21 cellular contexts compared by ENCODE assay signal in the genomic region with DNA sequence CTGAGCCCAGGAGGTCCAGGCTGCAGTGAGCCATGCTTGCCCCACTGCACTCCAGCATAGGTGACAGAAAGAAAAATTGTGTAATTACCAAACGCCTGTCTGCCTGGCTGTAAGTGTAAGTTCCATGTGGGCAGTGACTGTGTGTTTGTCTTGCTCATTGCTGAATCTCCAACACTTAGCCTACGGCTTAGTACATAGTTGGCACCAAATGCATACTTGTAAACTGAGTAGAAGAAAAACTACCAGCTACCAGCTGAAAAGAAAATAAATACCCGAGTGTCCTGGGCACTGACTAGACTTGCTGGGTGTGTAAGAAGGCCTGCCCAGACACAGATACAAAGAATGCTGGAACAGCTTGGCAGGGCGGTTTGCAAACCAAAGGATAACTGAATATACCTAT.
"Had no signal": no experiment of that assay in that cellular context is flagged by ENCODE, and none has a peak within 500 bp of the region (broad histone marks: within the 10 kb centered on the region; RNA-seq: fewer than 3 reads in every experiment).

No MANE protein-coding gene starts in this region.

- H3K4me3 ChIP-seq: ascending aorta, pancreas, right atrium auricular region, vagina had no signal

- FAIRE-seq: endothelial cell of umbilical vein, kidney, pancreas, TTC549 had no signal

- ATAC-seq: left colon; naive thymus-derived CD4-positive, alpha-beta T cell; pancreas had no signal

- H3K27me3 ChIP-seq: ascending aorta, pancreas, right atrium auricular region, vagina had no signal

- DNase-seq: activated CD4-positive, alpha-beta T cell treated with anti-CD3 and anti-CD28 coated beads for 48 hours; activated CD4-positive, alpha-beta T cell treated with anti-CD3 and anti-CD28 coated beads, Interleukin-2, amount 50 U/mL, for 48 hours; activated CD8-positive, alpha-beta memory T cell treated with anti-CD3 and anti-CD28 coated beads for 24 hours; activated effector memory CD4-positive, alpha-beta T cell treated with anti-CD3 and anti-CD28 coated beads, Interleukin-2, amount 50 U/mL, for 16 hours; activated naive CD4-positive, alpha-beta T cell treated with anti-CD3 and anti-CD28 coated beads for 36 hours; activated naive CD8-positive, alpha-beta T cell treated with anti-CD3 and anti-CD28 coated beads, Interleukin-2, amount 10 ng/mL, durations not matched to agents 7 days and 5 days; activated T-cell treated with anti-CD3 and anti-CD28 coated beads, Interleukin-2, amount 50 U/mL, for 1 hour; caudate nucleus; hippocampal formation; kidney; left colon; naive thymus-derived CD4-positive, alpha-beta T cell; pancreas; stimulated activated CD4-positive, alpha-beta T cell treated with anti-CD3 and anti-CD28 coated beads, Interleukin-2, amount 100 ng/mL, for 48 hours; stimulated activated naive CD4-positive, alpha-beta T cell treated with Interleukin-2 at 50 U/mL for 16 hours had no signal

- H3K36me3 ChIP-seq: ascending aorta, pancreas, right atrium auricular region, vagina had no signal

- H3K27ac ChIP-seq: ascending aorta, pancreas, right atrium auricular region, vagina, VCaP had no signal
